In genomic region chr20:11907621-11908020, GRCh38 we compare ENCODE assay signal across 1 cellular context.
TF ChIP-seq lines count a peak whose summit lies in the region.

No MANE protein-coding gene starts in this region.

TF ChIP-seq in WTC11, 78 proteins besides CTCF, POLR2A, EP300 and RAD21 (continued from another document):
- no peak for TF ChIP-seq NR1H2 (CRISPR knock-in tag; IDR thresholded peaks at IDR 0.05)
- TF ChIP-seq ERG (CRISPR knock-in tag; IDR thresholded peaks at IDR 0.05) = no peak
- no peak for TF ChIP-seq FOXP1 (CRISPR knock-in tag; IDR thresholded peaks at IDR 0.05; ENCODE audit: borderline replicate concordance)
